In the genomic region with DNA sequence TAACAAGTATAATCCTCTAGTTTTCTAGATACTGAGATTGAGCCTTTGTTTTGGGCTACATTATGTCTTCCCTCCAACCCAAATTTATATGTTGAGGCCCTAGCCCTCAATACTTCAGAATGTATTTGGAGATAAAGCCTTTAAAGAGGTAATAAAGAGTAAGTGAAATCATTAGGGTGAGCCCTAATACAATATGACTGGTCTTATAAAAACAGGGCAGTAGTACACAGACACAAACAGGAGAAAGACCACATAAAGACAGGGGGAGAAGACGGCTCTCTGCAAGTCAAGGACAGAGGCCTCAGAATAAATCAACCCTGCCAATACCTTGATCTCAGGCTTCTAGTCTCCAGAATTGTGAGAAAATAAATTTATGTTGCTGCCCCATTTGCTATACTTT, we compare ENCODE assay signal across 30 cellular contexts. TPM values are rescaled to one million over a fixed set of nuclear protein-coding genes. Genes with fewer than 3 reads are reported as not detected.
DNase-seq lines count a peak whose midpoint lies in the region; ATAC-seq, FAIRE-seq and TF ChIP-seq lines count a peak whose summit lies in the region.
"Had no signal": no experiment of that assay in that cellular context is flagged by ENCODE, and none has a peak within 500 bp of the region (broad histone marks: within the 10 kb centered on the region; RNA-seq: fewer than 3 reads in every experiment).

No MANE protein-coding gene starts in this region.

- H3K9me3 Mint-ChIP-seq in astrocyte (ENCODE audit: unreplicated experiment) (no peaks in the 10 kb centered on the region), mesothelial cell of epicardium (peaks cover 4% of the 10 kb centered on the region)
- H3K9me3 Mint-ChIP-seq: central memory CD8-positive, alpha-beta T cell; T-helper 1 cell treated with Interleukin-12 subunit alpha and Interleukin-12 subunit beta and Interleukin-4 antibody, amounts not matched to agents 30 μg/mL and 1 μg/mL, for 36 hours had no signal

- peak overlapping the region; percentile 56 for H2AK9ac ChIP-seq in IMR-90 (replicated peaks; ENCODE audit: low read depth, low read length, poor library complexity)

- peaks cover 44% of the 10 kb centered on the region for H3K4me1 Mint-ChIP-seq in astrocyte (ENCODE audit: low read depth, unreplicated experiment)
- H3K4me1 Mint-ChIP-seq in mesothelial cell of epicardium, result peaks cover 4% of the 10 kb centered on the region
- H3K4me1 Mint-ChIP-seq: CD4-positive, alpha-beta memory T cell; central memory CD8-positive, alpha-beta T cell; naive thymus-derived CD8-positive, alpha-beta T cell had no signal

- H3K27me3 ChIP-seq in IMR-90 (ENCODE audit: control insufficient read depth, insufficient read depth, low read length) (no peaks in the 10 kb centered on the region), astrocyte (ENCODE audit: insufficient read depth, low read length) (no peaks in the 10 kb centered on the region), gastrocnemius medialis (no peaks in the 10 kb centered on the region)
- H3K27me3 ChIP-seq: upper lobe of right lung had no signal

- H3K9me3 ChIP-seq in IMR-90 (ENCODE audit: control insufficient read depth, insufficient read depth, low read length) (no peaks in the 10 kb centered on the region; the same call in 1 of the 2 replicates), astrocyte (ENCODE audit: insufficient read depth, low read depth, low read length) (no peaks in the 10 kb centered on the region), gastrocnemius medialis (no peaks in the 10 kb centered on the region)
- H3K9me3 ChIP-seq: left ventricle myocardium inferior, upper lobe of right lung had no signal

- no TSS peak for BruUV-seq in IMR-90 (replicated peaks; lab: Mats Ljungman, UMichigan)

- WGBS in IMR-90 (ENCODE audit: extremely low coverage in 2 of 2, insufficient read length in 1 of 2), 2 experiments, result no CpG with 5 or more reads among the region's 1 CpG

- H3K4ac ChIP-seq in IMR-90 (ENCODE audit: low read depth, low read length), result peak overlapping the region; percentile 40; the same call in 1 of the 2 replicates

- no peak overlapping the region; the same call in 1 of the 2 replicates for H3K23ac ChIP-seq in IMR-90 (ENCODE audit: low read depth, low read length)

- H4K91ac ChIP-seq in IMR-90 (ENCODE audit: insufficient read depth, low read depth, low read length), result no peak overlapping the region

- in situ Hi-C loops in IMR-90 (cut with MboI; ENCODE audit: low sequenced_read_pairs), result no loop called here
- in situ Hi-C loops in gastrocnemius medialis (cut with MboI; ENCODE audit: low sequenced_read_pairs in 4 of 4), result no loop called here

- H4K5ac ChIP-seq in IMR-90 (ENCODE audit: low read depth, low read length), result peak overlapping the region; percentile 59; the same call in 1 of the 2 replicates

- peak overlapping the region; percentile 89; the same call in 1 of the 2 replicates for H3K18ac ChIP-seq in IMR-90 (ENCODE audit: low read depth, low read length)

- TF ChIP-seq RAD21 in IMR-90 (IDR thresholded peaks at IDR 0.05; ENCODE audit: low read length), result no peak

- no peaks in the 10 kb centered on the region for H3K79me1 ChIP-seq in IMR-90 (ENCODE audit: low read depth in 1 of 2, low read length in 2 of 2)

- TF ChIP-seq CTCF in IMR-90 (conservative IDR thresholded peaks at IDR 0.05; ENCODE audit: low read depth, low read length) (no peak), astrocyte (IDR thresholded peaks at IDR 0.05; ENCODE audit: insufficient read depth, low read depth, low read length) (no peak), mesothelial cell of epicardium (IDR thresholded peaks at IDR 0.05; ENCODE audit: unreplicated experiment) (no peak), gastrocnemius medialis (IDR thresholded peaks at IDR 0.05 in 4 of 5, conservative IDR thresholded peaks at IDR 0.05 in 1 of 5) (no peak)

- 0 out of 2 replicates have a peak, but pooled peaks cover 3% of the 10 kb centered on the region for H3K9me1 ChIP-seq in IMR-90 (ENCODE audit: insufficient read depth, low read length)

- intact Hi-C loops in IMR-90 (cut with micrococcal nuclease), result no loop called here
- intact Hi-C loops in gastrocnemius medialis (cut with DNase I; ENCODE audit: low total_unique reads), result no loop called here

- H3K36me3 ChIP-seq in IMR-90 (ENCODE audit: control insufficient read depth, insufficient read depth, low read length) (no peaks in the 10 kb centered on the region), astrocyte (ENCODE audit: insufficient read depth, low read length) (no peaks in the 10 kb centered on the region), gastrocnemius medialis (no peaks in the 10 kb centered on the region)
- H3K36me3 ChIP-seq: left ventricle myocardium inferior, upper lobe of right lung had no signal

- dilution Hi-C loops in IMR-90 (cut with HindIII; ENCODE audit: low sequenced_read_pairs, unreplicated experiment), result no loop called here

- no peak overlapping the region for H3K9ac ChIP-seq in IMR-90 (ENCODE audit: low read depth, low read length)
- H3K9ac ChIP-seq in astrocyte (ENCODE audit: low read length), result peak overlapping the region; percentile 10

- CTCF ChIA-PET in IMR-90 (lab: Yijun Ruan, JAX), result no interaction called here

- no peak for FAIRE-seq in astrocyte (lab: Jason Lieb, UNC)
- FAIRE-seq: endometrium, GM12891 had no signal

- H3K4me3 Mint-ChIP-seq in astrocyte (ENCODE audit: unreplicated experiment) (no peak overlapping the region), mesothelial cell of epicardium (no peak overlapping the region)
- H3K4me3 Mint-ChIP-seq: activated CD8-positive, alpha-beta T cell treated with anti-CD3 and anti-CD28 coated beads, Interleukin-2, amount 10 ng/mL, durations not matched to agents 7 days and 5 days; activated naive CD8-positive, alpha-beta T cell; CD4-positive, alpha-beta memory T cell; central memory CD8-positive, alpha-beta T cell; naive thymus-derived CD8-positive, alpha-beta T cell; T-helper 1 cell treated with Interleukin-12 subunit alpha and Interleukin-12 subunit beta and Interleukin-4 antibody, amounts not matched to agents 30 μg/mL and 1 μg/mL, for 36 hours had no signal

- H3K14ac ChIP-seq in IMR-90 (replicated peaks; ENCODE audit: low read depth, low read length), result peak overlapping the region; percentile 58; the same call in 1 of the 2 replicates

- H3K4me3 ChIP-seq in IMR-90 (ENCODE audit: insufficient read depth, low read depth, low read length), result no peak overlapping the region
- no peak overlapping the region for H3K4me3 ChIP-seq in astrocyte (ENCODE audit: insufficient read depth, low read depth, low read length)
- H3K4me3 ChIP-seq in gastrocnemius medialis, result no peak overlapping the region
- H3K4me3 ChIP-seq: left ventricle myocardium inferior, upper lobe of right lung had no signal

- no peak for DNase-seq in IMR-90
- DNase-seq in astrocyte (ENCODE audit: low read depth), result no peak
- no peak for DNase-seq in mesothelial cell of epicardium (ENCODE audit: low spot score in 2 of 2, unreplicated experiment in 2 of 2)
- no peak for DNase-seq in NCI-H128 (lab: John Stamatoyannopoulos, UW; ENCODE audit: unreplicated experiment)
- DNase-seq in gastrocnemius medialis, result no peak
- no peak for DNase-seq in UCSD-AML1 (lab: John Stamatoyannopoulos, UW; ENCODE audit: unreplicated experiment)
- DNase-seq: activated CD4-positive, alpha-beta T cell treated with anti-CD3 and anti-CD28 coated beads for 1 hour; activated CD8-positive, alpha-beta T cell treated with anti-CD3 and anti-CD28 coated beads, Interleukin-2, amount 10 ng/mL, durations not matched to agents 7 days and 5 days; aorta; CD4-positive, alpha-beta memory T cell; left ventricle myocardium inferior; naive thymus-derived CD8-positive, alpha-beta T cell; NCI-H1092; NCI-H187 treated with DMSO at 0.1 percent for 48 hours; NCI-H524 treated with DMSO at 0.1 percent for 48 hours; NK-92 treated with Interleukin-12 subunit alpha and Interleukin-12 subunit beta, amount 100 ng/mL, for 24 hours; stimulated activated CD4-positive, alpha-beta T cell treated with anti-CD3 and anti-CD28 coated beads, Interleukin-2, amount 100 ng/mL, for 48 hours; upper lobe of right lung had no signal

- H2BK5ac ChIP-seq in IMR-90 (ENCODE audit: low read depth, low read length, poor library complexity, severe bottlenecking), result peak overlapping the region; percentile 87

- H3K27ac ChIP-seq in IMR-90 (ENCODE audit: insufficient read depth, low read length), result no peak overlapping the region
- peak overlapping the region; percentile 60 for H3K27ac ChIP-seq in astrocyte (ENCODE audit: low read depth, low read length)
- no peak overlapping the region for H3K27ac ChIP-seq in gastrocnemius medialis
- H3K27ac ChIP-seq: left ventricle myocardium inferior, upper lobe of right lung had no signal

- H3K4me1 ChIP-seq in IMR-90 (ENCODE audit: control insufficient read depth, insufficient read depth, low read length) (peaks cover 9% of the 10 kb centered on the region; the same call in 1 of the 2 replicates), astrocyte (ENCODE audit: insufficient read depth, low read length) (peaks cover 19% of the 10 kb centered on the region), gastrocnemius medialis (no peaks in the 10 kb centered on the region)
- H3K4me1 ChIP-seq: left ventricle myocardium inferior, upper lobe of right lung had no signal

- no peak overlapping the region for H3K4me2 ChIP-seq in IMR-90 (ENCODE audit: low read depth, low read length)
- H3K4me2 ChIP-seq in astrocyte (ENCODE audit: low read length), result peak overlapping the region; percentile 38

- H2AFZ ChIP-seq in IMR-90 (replicated peaks; ENCODE audit: low read length, poor library complexity) (no peak overlapping the region), astrocyte (ENCODE audit: low read depth, low read length) (no peak overlapping the region)

- POLR2A ChIA-PET in IMR-90 (lab: Charles Lee; ENCODE audit: unreplicated experiment), result no interaction called here

- H3K36me3 Mint-ChIP-seq in astrocyte (ENCODE audit: low read depth, unreplicated experiment) (no peaks in the 10 kb centered on the region), mesothelial cell of epicardium (no peaks in the 10 kb centered on the region)
- H3K36me3 Mint-ChIP-seq: activated naive CD8-positive, alpha-beta T cell; CD4-positive, alpha-beta memory T cell; naive thymus-derived CD8-positive, alpha-beta T cell had no signal

- H3K27ac Mint-ChIP-seq in astrocyte (ENCODE audit: unreplicated experiment), result peak overlapping the region; percentile 94
- H3K27ac Mint-ChIP-seq in mesothelial cell of epicardium, result peak overlapping the region; percentile 3
- H3K27ac Mint-ChIP-seq: activated CD8-positive, alpha-beta T cell treated with anti-CD3 and anti-CD28 coated beads, Interleukin-2, amount 10 ng/mL, durations not matched to agents 7 days and 5 days; activated naive CD8-positive, alpha-beta T cell; CD4-positive, alpha-beta memory T cell; naive thymus-derived CD8-positive, alpha-beta T cell; T-helper 1 cell treated with Interleukin-12 subunit alpha and Interleukin-12 subunit beta and Interleukin-4 antibody, amounts not matched to agents 30 μg/mL and 1 μg/mL, for 36 hours had no signal

- H2BK20ac ChIP-seq in IMR-90 (ENCODE audit: low read depth, low read length), result peak overlapping the region; percentile 90; the same call in 1 of the 2 replicates

- H2BK120ac ChIP-seq in IMR-90 (ENCODE audit: low read depth, low read length), result peak overlapping the region; percentile 39; the same call in 1 of the 2 replicates

- H3K56ac ChIP-seq in IMR-90 (ENCODE audit: extremely low read depth, insufficient read depth, low read length), result no peak overlapping the region

- H3K27me3 Mint-ChIP-seq in astrocyte (ENCODE audit: low read depth, unreplicated experiment) (no peaks in the 10 kb centered on the region), mesothelial cell of epicardium (ENCODE audit: low read depth) (no peaks in the 10 kb centered on the region)

- ATAC-seq in IMR-90 (ENCODE audit: low read depth), result no peak
- no peak for ATAC-seq in gastrocnemius medialis
- ATAC-seq in GM21390 (IDR thresholded peaks at IDR 0.05; ENCODE audit: unreplicated experiment), result no peak
- ATAC-seq: activated CD8-positive, alpha-beta T cell treated with anti-CD3 and anti-CD28 coated beads, Interleukin-2, amount 10 ng/mL, durations not matched to agents 7 days and 5 days; naive thymus-derived CD8-positive, alpha-beta T cell; upper lobe of right lung had no signal

- no peaks in the 10 kb centered on the region for H4K20me1 ChIP-seq in IMR-90 (ENCODE audit: insufficient read depth, low read length)
- H4K20me1 ChIP-seq in astrocyte (ENCODE audit: insufficient read depth, low read length), result no peaks in the 10 kb centered on the region

- H2BK15ac ChIP-seq in IMR-90 (ENCODE audit: low read depth, low read length), result peak overlapping the region; percentile 26; the same call in 2 of the 3 replicates

- H3K79me2 ChIP-seq in astrocyte (ENCODE audit: insufficient read depth, low read length), result no peaks in the 10 kb centered on the region

- 0 out of 2 replicates have a peak overlapping the region, but pooled peaks have one; percentile 52 for H2AK5ac ChIP-seq in IMR-90 (ENCODE audit: low read depth, low read length)

- TF ChIP-seq POLR2A in IMR-90 (IDR thresholded peaks at IDR 0.05; ENCODE audit: low read depth, low read length) (no peak), gastrocnemius medialis (IDR thresholded peaks at IDR 0.05) (no peak)

- peak overlapping the region in 1 of 2 experiments; percentile 22; a peak in 2 of 4 replicates for H4K8ac ChIP-seq in IMR-90 (ENCODE audit: low read depth in 2 of 2, low read length in 2 of 2)

RNA-seq across cellular contexts. Expression of gene OR10V1, which starts 6.3 kb away (rescaled TPM):
- total RNA-seq in IMR-90 (2012; rRNA removed) (not detected in 2 replicates), astrocyte (not detected in 2 replicates), mesothelial cell of epicardium (not detected in 3 replicates), gastrocnemius medialis (not detected)
- not detected in 2 replicates for polyA plus RNA-seq in IMR-90 (2012; rRNA removed)
- not detected in 2 replicates for polyA plus RNA-seq in IMR-90 (2012; cell fraction: cytosol; rRNA removed)
- polyA plus RNA-seq in IMR-90 (2012; cell fraction: nucleus; rRNA removed; ENCODE audit: low replicate concordance), result not detected in 2 replicates
- total RNA-seq: activated CD8-positive, alpha-beta T cell treated with anti-CD3 and anti-CD28 coated beads, Interleukin-2, amount 10 ng/mL, durations not matched to agents 7 days and 5 days; aorta; CD4-positive, alpha-beta memory T cell; dermis microvascular lymphatic vessel endothelial cell; fibroblast of lung; left ventricle myocardium inferior; naive thymus-derived CD8-positive, alpha-beta T cell; osteocyte; RPMI7951; SK-MEL-5; subcutaneous adipose tissue; upper lobe of right lung had no signal
- polyA plus RNA-seq: aorta; CD4-positive, alpha-beta memory T cell; fibroblast of lung; naive thymus-derived CD8-positive, alpha-beta T cell had no signal

RNA-seq across cellular contexts. Expression of gene PATL1, which starts 38.5 kb away (rescaled TPM):
- total RNA-seq in IMR-90 (2012; rRNA removed) (3.9 and 4.4 TPM in 2 replicates), astrocyte (37.3 and 38.1 TPM in 2 replicates), mesothelial cell of epicardium (30.6 to 32.0 TPM (median 31.6 TPM) in 3 replicates), gastrocnemius medialis (10 to 100 TPM; 19.0 to 29.9 (median 26.2) TPM)
- 29.7 and 30.9 TPM in 2 replicates for polyA plus RNA-seq in IMR-90 (2012; rRNA removed)
- 12.5 and 13.6 TPM in 2 replicates for polyA plus RNA-seq in IMR-90 (2012; cell fraction: cytosol; rRNA removed)
- 7.4 and 21.6 TPM in 2 replicates for polyA plus RNA-seq in IMR-90 (2012; cell fraction: nucleus; rRNA removed; ENCODE audit: low replicate concordance)

RNA-seq across cellular contexts. Expression of gene STX3, which starts 47.8 kb away (rescaled TPM):
- total RNA-seq in IMR-90 (2012; rRNA removed), result 5.4 and 7.5 TPM in 2 replicates
- 5.0 and 5.7 TPM in 2 replicates for polyA plus RNA-seq in IMR-90 (2012; rRNA removed)
- 1.8 and 2.6 TPM in 2 replicates for polyA plus RNA-seq in IMR-90 (2012; cell fraction: cytosol; rRNA removed)
- 2.6 and 11.2 TPM in 2 replicates for polyA plus RNA-seq in IMR-90 (2012; cell fraction: nucleus; rRNA removed; ENCODE audit: low replicate concordance)
- 43.1 and 61.2 TPM in 2 replicates for total RNA-seq in astrocyte
- total RNA-seq in mesothelial cell of epicardium, result 19.0 to 24.2 TPM (median 21.1 TPM) in 3 replicates
- 10 to 100 TPM in 2 of 4 donors, 1 to 10 TPM in 2; 8.3 to 23.4 (median 15.8) TPM for total RNA-seq in gastrocnemius medialis
